11 cellular contexts compared by ENCODE assay signal in the genomic region with DNA sequence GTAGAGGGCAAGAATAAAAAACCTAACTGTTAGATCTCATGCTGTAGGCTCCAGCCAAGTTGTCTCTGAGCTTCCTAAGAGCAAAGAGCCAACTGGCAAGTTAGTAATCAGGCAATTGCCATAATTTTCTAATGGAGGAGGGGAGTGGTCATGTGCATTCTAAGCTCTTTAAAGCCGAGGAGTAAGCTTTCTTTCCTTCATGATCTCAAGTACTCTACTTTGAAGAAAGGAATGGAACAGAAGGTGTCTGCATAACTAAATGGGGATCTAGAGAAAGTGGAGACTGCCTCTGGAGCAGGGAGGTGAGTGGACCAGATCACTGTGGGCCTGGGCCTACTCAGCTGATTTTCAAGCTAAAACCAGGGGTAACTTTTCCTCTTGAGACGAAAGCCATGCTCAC. TPM values are rescaled to one million over a fixed set of nuclear protein-coding genes. Genes with fewer than 3 reads are reported as not detected.
DNase-seq lines count a peak whose midpoint lies in the region; ATAC-seq and TF ChIP-seq lines count a peak whose summit lies in the region.
"Had no signal": no experiment of that assay in that cellular context is flagged by ENCODE, and none has a peak within 500 bp of the region (broad histone marks: within the 10 kb centered on the region; RNA-seq: fewer than 3 reads in every experiment).

No MANE protein-coding gene starts in this region.

- no peaks in the 10 kb centered on the region for H3K9me2 ChIP-seq in OCI-LY7 (ENCODE audit: insufficient read depth, low read length)

- intact Hi-C loops in OCI-LY7 (cut with micrococcal nuclease; ENCODE audit: unreplicated experiment), result no loop called here

- no peaks in the 10 kb centered on the region for H3K27me3 ChIP-seq in skeletal muscle tissue (ENCODE audit: control insufficient read depth in 3 of 3, insufficient read depth in 3 of 3, low read length in 3 of 3)

- CTCF ChIA-PET in OCI-LY7 (lab: Charles Lee; ENCODE audit: unreplicated experiment), result interaction anchor here (1.0 kb wide), 1 partner anchor 13 kb away, joined by 3 read pairs; no protein-coding TSS in a partner anchor

- H3K4me1 ChIP-seq in OCI-LY7 (ENCODE audit: insufficient read depth, low read length, poor library complexity, severe bottlenecking) (peaks cover 27% of the 10 kb centered on the region), skeletal muscle tissue (ENCODE audit: control insufficient read depth in 3 of 3, insufficient read depth in 3 of 3, low read length in 3 of 3) (peaks cover 28 to 38% (median 36%) of the 10 kb centered on the region in 3 donors)

- no peaks in the 10 kb centered on the region for H3K27me3 Mint-ChIP-seq in stimulated activated naive B cell treated with anti-CD40 and anti-IgM and Interleukin-4, amounts not matched to agents 10 μg/mL and 1 μg/mL and 100 μg/mL, for 72 hours

- no peak overlapping the region for H3K9ac ChIP-seq in skeletal muscle tissue (ENCODE audit: low read depth in 1 of 3, low read length in 3 of 3)

- ATAC-seq in GM21381 (IDR thresholded peaks at IDR 0.05; ENCODE audit: unreplicated experiment), result no peak
- ATAC-seq in stimulated activated naive B cell treated with anti-CD40 and anti-IgM and Interleukin-4, amounts not matched to agents 10 μg/mL and 1 μg/mL and 100 μg/mL, for 72 hours (replicated peaks), result no peak

- no peak overlapping the region for H3K4me2 ChIP-seq in OCI-LY7 (ENCODE audit: low read length)

- H3K4me3 Mint-ChIP-seq in stimulated activated naive B cell treated with anti-CD40 and anti-IgM and Interleukin-4, amounts not matched to agents 10 μg/mL and 1 μg/mL and 100 μg/mL, for 72 hours, result no peak overlapping the region

- H3K27ac ChIP-seq in OCI-LY7 (ENCODE audit: low read depth, low read length, poor library complexity, severe bottlenecking), result peak overlapping the region; percentile 27
- peak overlapping the region; percentile 33 for H3K27ac ChIP-seq in caudate nucleus (ENCODE audit: low read depth, low read length)
- peak overlapping the region; percentile 69 for H3K27ac ChIP-seq in skeletal muscle tissue (ENCODE audit: low read depth, low read length)

- TF ChIP-seq CTCF in OCI-LY7 (conservative IDR thresholded peaks at IDR 0.05; ENCODE audit: low read length), result no peak

- H3K27ac Mint-ChIP-seq in stimulated activated naive B cell treated with anti-CD40 and anti-IgM and Interleukin-4, amounts not matched to agents 10 μg/mL and 1 μg/mL and 100 μg/mL, for 72 hours, result no peak overlapping the region

- H3K9me3 ChIP-seq in OCI-LY7 (ENCODE audit: low read length) (no peaks in the 10 kb centered on the region), skeletal muscle tissue (ENCODE audit: control insufficient read depth in 3 of 3, low read length in 3 of 3) (no peaks in the 10 kb centered on the region)

- H3K9me3 Mint-ChIP-seq in stimulated activated naive B cell treated with anti-CD40 and anti-IgM and Interleukin-4, amounts not matched to agents 10 μg/mL and 1 μg/mL and 100 μg/mL, for 72 hours, result no peaks in the 10 kb centered on the region

- no peaks in the 10 kb centered on the region for H4K20me1 ChIP-seq in OCI-LY7 (ENCODE audit: insufficient read depth, low read length)

- peak; percentile 74 for DNase-seq in DMS 273 (lab: John Stamatoyannopoulos, UW; ENCODE audit: unreplicated experiment)
- no peak for DNase-seq in DMS 273 treated with DMSO at 0.1 percent for 48 hours (lab: John Stamatoyannopoulos, UW)
- DNase-seq in OCI-LY7 (ENCODE audit: low spot score), result no peak
- DNase-seq in caudate nucleus (lab: John Stamatoyannopoulos, UW), result no peak
- DNase-seq in stimulated activated naive CD4-positive, alpha-beta T cell treated with Interleukin-2 at 50 U/mL for 16 hours (lab: John Stamatoyannopoulos, UW), result no peak
- DNase-seq in stimulated activated naive B cell treated with anti-CD40 and anti-IgM and Interleukin-4, amounts not matched to agents 10 μg/mL and 1 μg/mL and 100 μg/mL, for 72 hours, result no peak
- DNase-seq: 8988T, activated gamma-delta T cell treated with Interleukin-2 at 50 U/mL for 16 hours, kidney had no signal

- BruUV-seq in OCI-LY7 (replicated peaks; lab: Mats Ljungman, UMichigan), result no TSS peak

- POLR2A ChIA-PET in OCI-LY7 (lab: Charles Lee), result interaction anchor here (0.6 to 2.3 kb wide), 6 partner anchors 8 to 194 kb away, joined by 3 to 8 read pairs (median 4); no protein-coding TSS in a partner anchor

- H3K36me3 Mint-ChIP-seq in stimulated activated naive B cell treated with anti-CD40 and anti-IgM and Interleukin-4, amounts not matched to agents 10 μg/mL and 1 μg/mL and 100 μg/mL, for 72 hours, result peaks cover 58 to 72% of the 10 kb centered on the region in 2 donors

- H2AFZ ChIP-seq in OCI-LY7 (ENCODE audit: low read length), result no peak overlapping the region

- H3K36me3 ChIP-seq in OCI-LY7 (ENCODE audit: insufficient read depth, low read length), result peaks cover 82% of the 10 kb centered on the region
- H3K36me3 ChIP-seq in skeletal muscle tissue (ENCODE audit: control insufficient read depth in 3 of 3, insufficient read depth in 3 of 3, low read length in 3 of 3), result peaks cover 4 to 14% (median 13%) of the 10 kb centered on the region in 3 donors

- peaks cover 17% of the 10 kb centered on the region for H3K79me2 ChIP-seq in OCI-LY7 (ENCODE audit: insufficient read depth, low read depth, low read length)

- peaks cover 30 to 45% of the 10 kb centered on the region in 2 donors for H3K4me1 Mint-ChIP-seq in stimulated activated naive B cell treated with anti-CD40 and anti-IgM and Interleukin-4, amounts not matched to agents 10 μg/mL and 1 μg/mL and 100 μg/mL, for 72 hours

- H3K4me3 ChIP-seq in OCI-LY7 (ENCODE audit: low read depth, low read length, poor library complexity, severe bottlenecking), result no peak overlapping the region
- no peak overlapping the region for H3K4me3 ChIP-seq in skeletal muscle tissue (ENCODE audit: low read length in 3 of 3)

RNA-seq across cellular contexts. Expression of a gene that starts 37.7 kb away (rescaled TPM):
- total RNA-seq in OCI-LY7 (2014; rRNA removed; shearing (Covaris generic)), result 184 and 195 TPM in 2 replicates
- total RNA-seq in OCI-LY7 (2022), result 189 and 202 TPM in 2 replicates
- total RNA-seq in skeletal muscle tissue, result 414 TPM
